Comparison of ENCODE assay signal across 11 cellular contexts in the genomic region with DNA sequence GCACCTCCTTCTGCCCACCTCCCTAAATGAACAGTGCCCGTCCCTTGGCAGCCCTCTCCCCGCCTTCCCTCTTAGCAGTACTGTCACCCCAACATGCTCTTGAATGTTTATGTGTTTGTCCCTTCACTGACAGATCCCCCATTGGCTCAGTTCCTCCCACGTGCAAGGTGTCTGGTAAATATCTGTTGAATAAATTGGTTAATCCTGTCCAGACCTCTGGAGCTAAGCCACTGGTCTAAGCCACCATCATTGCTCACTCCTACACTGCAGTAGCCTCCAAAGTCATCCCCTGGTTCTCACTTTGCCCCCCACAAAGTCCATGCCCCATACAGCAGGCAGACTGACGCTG. TPM values are rescaled to one million over a fixed set of nuclear protein-coding genes. Genes with fewer than 3 reads are reported as not detected.
DNase-seq lines count a peak whose midpoint lies in the region; ATAC-seq and TF ChIP-seq lines count a peak whose summit lies in the region.
"Had no signal": no experiment of that assay in that cellular context is flagged by ENCODE, and none has a peak within 500 bp of the region (broad histone marks: within the 10 kb centered on the region; RNA-seq: fewer than 3 reads in every experiment).

No MANE protein-coding gene starts in this region.

- H4K20me1 ChIP-seq in HCT116 (ENCODE audit: insufficient read depth), result no peaks in the 10 kb centered on the region

- H3K27ac ChIP-seq in HCT116 (ENCODE audit: low read depth, low read length), result no peak overlapping the region
- H3K27ac ChIP-seq in Panc1 (ENCODE audit: low read length), result no peak overlapping the region

- no peaks in the 10 kb centered on the region for H3K79me2 ChIP-seq in HCT116 (ENCODE audit: insufficient read depth, low read length)

- BruUV-seq in HCT116 (replicated peaks; lab: Mats Ljungman, UMichigan), result no TSS peak
- no TSS peak for BruUV-seq in Panc1 (replicated peaks; lab: Mats Ljungman, UMichigan)

- no peak overlapping the region for H3K27ac Mint-ChIP-seq in endothelial cell (ENCODE audit: unreplicated experiment)
- H3K27ac Mint-ChIP-seq: CD14-positive monocyte; CD4-positive, alpha-beta memory T cell; IgD-negative memory B cell had no signal

- intact Hi-C loops in HCT116 (cut with micrococcal nuclease) (loop anchor here (5.0 to 10.0 kb wide), 2 partner anchors 77 to 144 kb away; partner anchors contain the start of gene PPP2R2C), Panc1 (cut with micrococcal nuclease; ENCODE audit: unreplicated experiment) (no loop called here)

- TF ChIP-seq CTCF in BE2C (IDR thresholded peaks at IDR 0.05; ENCODE audit: low read depth, low read length), result no peak
- TF ChIP-seq CTCF in HCT116 (IDR thresholded peaks at IDR 0.05 in 2 of 3, conservative IDR thresholded peaks at IDR 0.05 in 1 of 3; ENCODE audit: borderline replicate concordance in 1 of 3, insufficient read depth in 1 of 3, low read depth in 2 of 3, low read length in 2 of 3), result no peak
- peak; percentile 28; the same call in 1 of the 2 replicates for TF ChIP-seq CTCF in Panc1 (IDR thresholded peaks at IDR 0.05)
- TF ChIP-seq CTCF in endothelial cell (IDR thresholded peaks at IDR 0.05; ENCODE audit: unreplicated experiment), result peak; percentile 13

- no peak for TF ChIP-seq POLR2A in HCT116 (IDR thresholded peaks at IDR 0.05; ENCODE audit: borderline replicate concordance, extremely low read depth, insufficient read depth, insufficient read length)

- no peak overlapping the region for H3K9ac ChIP-seq in HCT116 (ENCODE audit: low read length)

- no peak overlapping the region for H2AFZ ChIP-seq in HCT116 (ENCODE audit: low read depth, low read length, poor library complexity, severe bottlenecking)

- H3K27me3 Mint-ChIP-seq in endothelial cell (ENCODE audit: unreplicated experiment), result peaks cover 4% of the 10 kb centered on the region

- H3K4me3 Mint-ChIP-seq in endothelial cell (ENCODE audit: unreplicated experiment), result no peak overlapping the region
- H3K4me3 Mint-ChIP-seq: CD14-positive monocyte; CD4-positive, alpha-beta memory T cell had no signal

- no peaks in the 10 kb centered on the region for H3K9me2 ChIP-seq in HCT116 (ENCODE audit: insufficient read depth)

- H3K4me3 ChIP-seq in BE2C (ENCODE audit: low read depth, low read length), result no peak overlapping the region
- no peak overlapping the region for H3K4me3 ChIP-seq in HCT116 (replicated peaks in 1 of 2; ENCODE audit: low read depth in 1 of 2, low read length in 2 of 2)
- no peak overlapping the region for H3K4me3 ChIP-seq in Panc1 (ENCODE audit: low read depth in 2 of 2, low read length in 2 of 2)

- POLR2A ChIA-PET in HCT116 (lab: Charles Lee), result no interaction called here
- POLR2A ChIA-PET in Panc1 (lab: Charles Lee), result interaction anchor here (0.6 kb wide), 1 partner anchor 17 kb away, joined by 3 read pairs; no protein-coding TSS in a partner anchor

- no peaks in the 10 kb centered on the region for H3K4me1 Mint-ChIP-seq in endothelial cell (ENCODE audit: unreplicated experiment)
- H3K4me1 Mint-ChIP-seq: CD14-positive monocyte, IgD-negative memory B cell had no signal

- CTCF ChIA-PET in HCT116 (lab: Charles Lee) (interaction anchor here (0.9 to 2.9 kb wide), 9 partner anchors 9 to 534 kb away, joined by 3 to 26 read pairs (median 4); no protein-coding TSS in a partner anchor), Panc1 (lab: Charles Lee) (no interaction called here)

- H3K9me3 ChIP-seq in BE2C, result peaks cover 4% of the 10 kb centered on the region; the same call in 1 of the 2 replicates
- no peaks in the 10 kb centered on the region for H3K9me3 ChIP-seq in HCT116 (ENCODE audit: control insufficient read depth in 1 of 2, insufficient read depth in 1 of 2, low read depth in 1 of 2, low read length in 2 of 2)
- no peaks in the 10 kb centered on the region for H3K9me3 ChIP-seq in Panc1 (ENCODE audit: control insufficient read depth, insufficient read depth, low read depth, low read length)

- DNase-seq in BE2C, result peak; percentile 29
- DNase-seq in HCT116 (ENCODE audit: low read depth, low spot score), result no peak
- DNase-seq in Panc1 (ENCODE audit: low read depth, low spot score), result no peak
- DNase-seq in endothelial cell (ENCODE audit: low spot score), result no peak
- no peak for DNase-seq in midbrain (lab: John Stamatoyannopoulos, UW)
- no peak for DNase-seq in SHP77 treated with DMSO at 0.1 percent for 48 hours (lab: John Stamatoyannopoulos, UW)
- DNase-seq: CD4-positive, alpha-beta memory T cell; GOT3 had no signal

- no peaks in the 10 kb centered on the region for H3K9me3 Mint-ChIP-seq in endothelial cell (ENCODE audit: unreplicated experiment)

- H3K36me3 ChIP-seq in BE2C, result no peaks in the 10 kb centered on the region
- no peaks in the 10 kb centered on the region for H3K36me3 ChIP-seq in HCT116 (ENCODE audit: control insufficient read depth in 1 of 2, insufficient read depth in 2 of 2, low read length in 2 of 2)
- H3K36me3 ChIP-seq in Panc1 (ENCODE audit: control insufficient read depth, insufficient read depth, low read length), result no peaks in the 10 kb centered on the region

- TF ChIP-seq RAD21 in HCT116 (IDR thresholded peaks at IDR 0.05; ENCODE audit: low read depth), result no peak

- H3K36me3 Mint-ChIP-seq in endothelial cell (ENCODE audit: low read depth, unreplicated experiment), result no peaks in the 10 kb centered on the region
- H3K36me3 Mint-ChIP-seq: CD14-positive monocyte had no signal

- peak; percentile 9; the same call in 1 of the 2 replicates for ATAC-seq in HCT116
- ATAC-seq in Panc1, result no peak
- no peak for ATAC-seq in GM18858 (IDR thresholded peaks at IDR 0.05; ENCODE audit: unreplicated experiment)

- no peak overlapping the region for H3K4me2 ChIP-seq in HCT116 (ENCODE audit: low read length)

- no peaks in the 10 kb centered on the region for H3K4me1 ChIP-seq in BE2C
- H3K4me1 ChIP-seq in HCT116 (ENCODE audit: control insufficient read depth in 1 of 2, insufficient read depth in 2 of 2, low read length in 2 of 2), result no peaks in the 10 kb centered on the region
- no peaks in the 10 kb centered on the region for H3K4me1 ChIP-seq in Panc1 (ENCODE audit: control insufficient read depth, insufficient read depth, low read length)

- H3K27me3 ChIP-seq in BE2C, result no peaks in the 10 kb centered on the region
- H3K27me3 ChIP-seq in HCT116 (ENCODE audit: insufficient read depth, low read length), result peaks cover 44% of the 10 kb centered on the region
- no peaks in the 10 kb centered on the region for H3K27me3 ChIP-seq in Panc1 (ENCODE audit: control insufficient read depth, insufficient read depth, low read length)

- RAD21 ChIA-PET in HCT116 (lab: Charles Lee; ENCODE audit: low non-redundant PET in 1 of 2, low total read pairs in 2 of 2, uncharacterized antibody in 2 of 2, unreplicated experiment in 2 of 2), result interaction anchor here in 1 of 2 experiments (1.3 kb wide), 1 partner anchor 25 kb away, joined by 4 read pairs; no protein-coding TSS in a partner anchor

- in situ Hi-C loops in Panc1 (cut with HindIII; ENCODE audit: low pct_unique_long_range_greater_than_20kb, low sequenced_read_pairs), result no loop called here

TF ChIP-seq in HCT116, 20 proteins besides CTCF, POLR2A, EP300 and RAD21 (continues in another document):
- TF ChIP-seq EZH2 (IDR thresholded peaks at IDR 0.05) (no peak), YY1 (IDR thresholded peaks at IDR 0.05; ENCODE audit: extremely low read depth, insufficient replicate concordance, low read depth, low read length) (no peak), POLR2AphosphoS5 (IDR thresholded peaks at IDR 0.05; ENCODE audit: low read depth, low read length) (no peak), JUND (IDR thresholded peaks at IDR 0.05) (no peak)
- TF ChIP-seq, protein P1, sequence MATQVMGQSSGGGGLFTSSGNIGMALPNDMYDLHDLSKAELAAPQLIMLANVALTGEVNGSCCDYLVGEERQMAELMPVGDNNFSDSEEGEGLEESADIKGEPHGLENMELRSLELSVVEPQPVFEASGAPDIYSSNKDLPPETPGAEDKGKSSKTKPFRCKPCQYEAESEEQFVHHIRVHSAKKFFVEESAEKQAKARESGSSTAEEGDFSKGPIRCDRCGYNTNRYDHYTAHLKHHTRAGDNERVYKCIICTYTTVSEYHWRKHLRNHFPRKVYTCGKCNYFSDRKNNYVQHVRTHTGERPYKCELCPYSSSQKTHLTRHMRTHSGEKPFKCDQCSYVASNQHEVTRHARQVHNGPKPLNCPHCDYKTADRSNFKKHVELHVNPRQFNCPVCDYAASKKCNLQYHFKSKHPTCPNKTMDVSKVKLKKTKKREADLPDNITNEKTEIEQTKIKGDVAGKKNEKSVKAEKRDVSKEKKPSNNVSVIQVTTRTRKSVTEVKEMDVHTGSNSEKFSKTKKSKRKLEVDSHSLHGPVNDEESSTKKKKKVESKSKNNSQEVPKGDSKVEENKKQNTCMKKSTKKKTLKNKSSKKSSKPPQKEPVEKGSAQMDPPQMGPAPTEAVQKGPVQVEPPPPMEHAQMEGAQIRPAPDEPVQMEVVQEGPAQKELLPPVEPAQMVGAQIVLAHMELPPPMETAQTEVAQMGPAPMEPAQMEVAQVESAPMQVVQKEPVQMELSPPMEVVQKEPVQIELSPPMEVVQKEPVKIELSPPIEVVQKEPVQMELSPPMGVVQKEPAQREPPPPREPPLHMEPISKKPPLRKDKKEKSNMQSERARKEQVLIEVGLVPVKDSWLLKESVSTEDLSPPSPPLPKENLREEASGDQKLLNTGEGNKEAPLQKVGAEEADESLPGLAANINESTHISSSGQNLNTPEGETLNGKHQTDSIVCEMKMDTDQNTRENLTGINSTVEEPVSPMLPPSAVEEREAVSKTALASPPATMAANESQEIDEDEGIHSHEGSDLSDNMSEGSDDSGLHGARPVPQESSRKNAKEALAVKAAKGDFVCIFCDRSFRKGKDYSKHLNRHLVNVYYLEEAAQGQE (IDR thresholded peaks at IDR 0.05; ENCODE audit: low read depth), result no peak

RNA-seq across cellular contexts. Expression of gene MAN2B2, which starts 26.1 kb away (rescaled TPM):
- 1.9 TPM for polyA plus RNA-seq in BE2C (2012; ENCODE audit: insufficient read depth, insufficient read length, low read depth)
- total RNA-seq in HCT116 (2021; ENCODE audit: unreplicated experiment), result 18.0 TPM
- 16.6 and 16.8 TPM in 2 replicates for polyA plus RNA-seq in HCT116 (2012)
- total RNA-seq in Panc1 (2021; ENCODE audit: unreplicated experiment), result 34.4 TPM
- polyA plus RNA-seq in Panc1 (2012; ENCODE audit: insufficient read length), result 34.6 TPM
- 12.5 TPM for total RNA-seq in endothelial cell (ENCODE audit: unreplicated experiment)

Comparison
In these comparisons a context has a peak if more than half of its experiments do, and no peak if none do; other contexts are left out.
1. CTCF ChIP-seq: peak in Panc1 (single experiment) and endothelial cell (single experiment); none in BE2C (single experiment) and HCT116 (0 of 3).